In the genomic region with DNA sequence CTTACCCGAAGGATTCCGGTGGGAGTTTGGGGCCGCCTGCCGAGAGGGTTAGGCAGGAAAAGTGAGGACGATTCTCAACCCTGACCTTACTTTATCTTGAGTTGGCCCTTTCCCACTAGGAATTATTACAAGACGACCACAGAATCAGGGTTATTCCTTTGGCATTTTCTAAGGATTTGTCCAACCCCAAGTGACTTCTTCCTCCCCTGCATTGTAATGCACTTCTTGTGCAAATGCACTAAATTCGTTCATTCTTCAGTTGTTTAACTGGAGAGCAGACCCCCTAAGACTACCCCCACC, we compare ENCODE assay signal across 1 cellular context.
TF ChIP-seq lines count a peak whose summit lies in the region.

No MANE protein-coding gene starts in this region.

TF ChIP-seq in K562, 482 proteins besides CTCF, POLR2A, EP300 and RAD21 (continued from another document and continues in another):
- TF ChIP-seq ZNF217 (CRISPR knock-in tag; IDR thresholded peaks at IDR 0.05) (no peak), LEF1 (IDR thresholded peaks at IDR 0.05) (no peak), FOXJ3 (CRISPR knock-in tag; IDR thresholded peaks at IDR 0.05) (no peak), HNRNPL (IDR thresholded peaks at IDR 0.05; ENCODE audit: low read depth, low read length) (no peak), ARHGAP35 (IDR thresholded peaks at IDR 0.05; ENCODE audit: partially characterized antibody) (no peak), ZNF174 (CRISPR knock-in tag; IDR thresholded peaks at IDR 0.05) (0 out of 2 replicates have a peak, but pooled peaks have one; percentile 8), PHTF2 (CRISPR knock-in tag; IDR thresholded peaks at IDR 0.05) (no peak), CHD4 (IDR thresholded peaks at IDR 0.05; ENCODE audit: insufficient read depth, insufficient replicate concordance, low read depth, low read length, poor library complexity, severe bottlenecking) (peak; percentile 18), PRPF4 (IDR thresholded peaks at IDR 0.05; ENCODE audit: insufficient read depth, low read depth, low read length, poor library complexity, severe bottlenecking) (no peak), ZNF197 (CRISPR knock-in tag; IDR thresholded peaks at IDR 0.05; ENCODE audit: low read depth) (no peak), TGIF2 (CRISPR knock-in tag; IDR thresholded peaks at IDR 0.05) (no peak), TAF7 (tag; IDR thresholded peaks at IDR 0.05) (no peak), FOXK2 (conservative IDR thresholded peaks at IDR 0.05 in 1 of 2, IDR thresholded peaks at IDR 0.05 in 1 of 2; ENCODE audit: low read depth in 2 of 2) (no peak), ELF1 (tag; IDR thresholded peaks at IDR 0.05) (peak; percentile 46; the same call in 1 of the 2 replicates), ZNF316 (IDR thresholded peaks at IDR 0.05) (no peak), ZKSCAN1 (IDR thresholded peaks at IDR 0.05; ENCODE audit: low read depth, low read length) (no peak), SMARCB1 (IDR thresholded peaks at IDR 0.05; ENCODE audit: insufficient read length, low read depth) (no peak), CBFA2T3 (IDR thresholded peaks at IDR 0.05) (no peak), ZFP36 (IDR thresholded peaks at IDR 0.05; ENCODE audit: low read depth, low read length, partially characterized antibody) (no peak), SLC30A9 (CRISPR knock-in tag; IDR thresholded peaks at IDR 0.05) (no peak), MEF2A (IDR thresholded peaks at IDR 0.05; ENCODE audit: control insufficient read depth, low read depth, low read length) (no peak), SRSF7 (optimal IDR thresholded peaks at IDR 0.05; ENCODE audit: low read depth, low read length) (no peak), NEUROD1 (IDR thresholded peaks at IDR 0.05; ENCODE audit: borderline replicate concordance, low read depth, low read length, partially characterized antibody) (no peak), POLR3A (IDR thresholded peaks at IDR 0.05; ENCODE audit: borderline replicate concordance, extremely low read depth, insufficient read depth, insufficient read length) (no peak), BRCA1 (IDR thresholded peaks at IDR 0.05) (no peak), BRCA1 (CRISPR knock-in tag; IDR thresholded peaks at IDR 0.05) (no peak), TCFL5 (CRISPR knock-in tag; conservative IDR thresholded peaks at IDR 0.05) (no peak), NFE2L1 (tag; IDR thresholded peaks at IDR 0.05; ENCODE audit: borderline replicate concordance, low read depth) (no peak), ZBTB8A (IDR thresholded peaks at IDR 0.05; ENCODE audit: partially characterized antibody) (no peak), TEAD1 (CRISPR knock-in tag; IDR thresholded peaks at IDR 0.05) (no peak), CHD1 (IDR thresholded peaks at IDR 0.05; ENCODE audit: low read length) (peak; percentile 39), ZFX (CRISPR knock-in tag; IDR thresholded peaks at IDR 0.05) (no peak), TAF9B (IDR thresholded peaks at IDR 0.05; ENCODE audit: partially characterized antibody) (no peak), ZNF282 (CRISPR knock-in tag; IDR thresholded peaks at IDR 0.05) (no peak), BRD4 (IDR thresholded peaks at IDR 0.05) (0 out of 2 replicates have a peak, but pooled peaks have one; percentile 13), ETV5 (CRISPR knock-in tag; IDR thresholded peaks at IDR 0.05; ENCODE audit: low read depth) (no peak), ZNF239 (CRISPR knock-in tag; IDR thresholded peaks at IDR 0.05) (no peak), POU5F1 (IDR thresholded peaks at IDR 0.05; ENCODE audit: borderline replicate concordance, low read depth, low read length, partially characterized antibody) (no peak), HNRNPUL1 (IDR thresholded peaks at IDR 0.05; ENCODE audit: low read length) (no peak), HLTF (IDR thresholded peaks at IDR 0.05) (no peak), HDGF (IDR thresholded peaks at IDR 0.05) (no peak), PPARD (CRISPR knock-in tag; IDR thresholded peaks at IDR 0.05) (no peak)
- TF ChIP-seq, protein P1, sequence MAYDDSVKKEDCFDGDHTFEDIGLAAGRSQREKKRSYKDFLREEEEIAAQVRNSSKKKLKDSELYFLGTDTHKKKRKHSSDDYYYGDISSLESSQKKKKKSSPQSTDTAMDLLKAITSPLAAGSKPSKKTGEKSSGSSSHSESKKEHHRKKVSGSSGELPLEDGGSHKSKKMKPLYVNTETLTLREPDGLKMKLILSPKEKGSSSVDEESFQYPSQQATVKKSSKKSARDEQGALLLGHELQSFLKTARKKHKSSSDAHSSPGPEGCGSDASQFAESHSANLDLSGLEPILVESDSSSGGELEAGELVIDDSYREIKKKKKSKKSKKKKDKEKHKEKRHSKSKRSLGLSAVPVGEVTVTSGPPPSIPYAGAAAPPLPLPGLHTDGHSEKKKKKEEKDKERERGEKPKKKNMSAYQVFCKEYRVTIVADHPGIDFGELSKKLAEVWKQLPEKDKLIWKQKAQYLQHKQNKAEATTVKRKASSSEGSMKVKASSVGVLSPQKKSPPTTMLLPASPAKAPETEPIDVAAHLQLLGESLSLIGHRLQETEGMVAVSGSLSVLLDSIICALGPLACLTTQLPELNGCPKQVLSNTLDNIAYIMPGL (CRISPR knock-in tag; IDR thresholded peaks at IDR 0.05) = no peak
- TF ChIP-seq, protein P2, sequence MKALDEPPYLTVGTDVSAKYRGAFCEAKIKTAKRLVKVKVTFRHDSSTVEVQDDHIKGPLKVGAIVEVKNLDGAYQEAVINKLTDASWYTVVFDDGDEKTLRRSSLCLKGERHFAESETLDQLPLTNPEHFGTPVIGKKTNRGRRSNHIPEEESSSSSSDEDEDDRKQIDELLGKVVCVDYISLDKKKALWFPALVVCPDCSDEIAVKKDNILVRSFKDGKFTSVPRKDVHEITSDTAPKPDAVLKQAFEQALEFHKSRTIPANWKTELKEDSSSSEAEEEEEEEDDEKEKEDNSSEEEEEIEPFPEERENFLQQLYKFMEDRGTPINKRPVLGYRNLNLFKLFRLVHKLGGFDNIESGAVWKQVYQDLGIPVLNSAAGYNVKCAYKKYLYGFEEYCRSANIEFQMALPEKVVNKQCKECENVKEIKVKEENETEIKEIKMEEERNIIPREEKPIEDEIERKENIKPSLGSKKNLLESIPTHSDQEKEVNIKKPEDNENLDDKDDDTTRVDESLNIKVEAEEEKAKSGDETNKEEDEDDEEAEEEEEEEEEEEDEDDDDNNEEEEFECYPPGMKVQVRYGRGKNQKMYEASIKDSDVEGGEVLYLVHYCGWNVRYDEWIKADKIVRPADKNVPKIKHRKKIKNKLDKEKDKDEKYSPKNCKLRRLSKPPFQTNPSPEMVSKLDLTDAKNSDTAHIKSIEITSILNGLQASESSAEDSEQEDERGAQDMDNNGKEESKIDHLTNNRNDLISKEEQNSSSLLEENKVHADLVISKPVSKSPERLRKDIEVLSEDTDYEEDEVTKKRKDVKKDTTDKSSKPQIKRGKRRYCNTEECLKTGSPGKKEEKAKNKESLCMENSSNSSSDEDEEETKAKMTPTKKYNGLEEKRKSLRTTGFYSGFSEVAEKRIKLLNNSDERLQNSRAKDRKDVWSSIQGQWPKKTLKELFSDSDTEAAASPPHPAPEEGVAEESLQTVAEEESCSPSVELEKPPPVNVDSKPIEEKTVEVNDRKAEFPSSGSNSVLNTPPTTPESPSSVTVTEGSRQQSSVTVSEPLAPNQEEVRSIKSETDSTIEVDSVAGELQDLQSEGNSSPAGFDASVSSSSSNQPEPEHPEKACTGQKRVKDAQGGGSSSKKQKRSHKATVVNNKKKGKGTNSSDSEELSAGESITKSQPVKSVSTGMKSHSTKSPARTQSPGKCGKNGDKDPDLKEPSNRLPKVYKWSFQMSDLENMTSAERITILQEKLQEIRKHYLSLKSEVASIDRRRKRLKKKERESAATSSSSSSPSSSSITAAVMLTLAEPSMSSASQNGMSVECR (CRISPR knock-in tag; IDR thresholded peaks at IDR 0.05) = no peak
- TF ChIP-seq, protein P3, sequence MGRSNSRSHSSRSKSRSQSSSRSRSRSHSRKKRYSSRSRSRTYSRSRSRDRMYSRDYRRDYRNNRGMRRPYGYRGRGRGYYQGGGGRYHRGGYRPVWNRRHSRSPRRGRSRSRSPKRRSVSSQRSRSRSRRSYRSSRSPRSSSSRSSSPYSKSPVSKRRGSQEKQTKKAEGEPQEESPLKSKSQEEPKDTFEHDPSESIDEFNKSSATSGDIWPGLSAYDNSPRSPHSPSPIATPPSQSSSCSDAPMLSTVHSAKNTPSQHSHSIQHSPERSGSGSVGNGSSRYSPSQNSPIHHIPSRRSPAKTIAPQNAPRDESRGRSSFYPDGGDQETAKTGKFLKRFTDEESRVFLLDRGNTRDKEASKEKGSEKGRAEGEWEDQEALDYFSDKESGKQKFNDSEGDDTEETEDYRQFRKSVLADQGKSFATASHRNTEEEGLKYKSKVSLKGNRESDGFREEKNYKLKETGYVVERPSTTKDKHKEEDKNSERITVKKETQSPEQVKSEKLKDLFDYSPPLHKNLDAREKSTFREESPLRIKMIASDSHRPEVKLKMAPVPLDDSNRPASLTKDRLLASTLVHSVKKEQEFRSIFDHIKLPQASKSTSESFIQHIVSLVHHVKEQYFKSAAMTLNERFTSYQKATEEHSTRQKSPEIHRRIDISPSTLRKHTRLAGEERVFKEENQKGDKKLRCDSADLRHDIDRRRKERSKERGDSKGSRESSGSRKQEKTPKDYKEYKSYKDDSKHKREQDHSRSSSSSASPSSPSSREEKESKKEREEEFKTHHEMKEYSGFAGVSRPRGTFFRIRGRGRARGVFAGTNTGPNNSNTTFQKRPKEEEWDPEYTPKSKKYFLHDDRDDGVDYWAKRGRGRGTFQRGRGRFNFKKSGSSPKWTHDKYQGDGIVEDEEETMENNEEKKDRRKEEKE (IDR thresholded peaks at IDR 0.05; ENCODE audit: borderline replicate concordance in 1 of 2, control insufficient read depth in 1 of 2, low read depth in 2 of 2, low read length in 1 of 2) = no peak
- TF ChIP-seq, protein P4, sequence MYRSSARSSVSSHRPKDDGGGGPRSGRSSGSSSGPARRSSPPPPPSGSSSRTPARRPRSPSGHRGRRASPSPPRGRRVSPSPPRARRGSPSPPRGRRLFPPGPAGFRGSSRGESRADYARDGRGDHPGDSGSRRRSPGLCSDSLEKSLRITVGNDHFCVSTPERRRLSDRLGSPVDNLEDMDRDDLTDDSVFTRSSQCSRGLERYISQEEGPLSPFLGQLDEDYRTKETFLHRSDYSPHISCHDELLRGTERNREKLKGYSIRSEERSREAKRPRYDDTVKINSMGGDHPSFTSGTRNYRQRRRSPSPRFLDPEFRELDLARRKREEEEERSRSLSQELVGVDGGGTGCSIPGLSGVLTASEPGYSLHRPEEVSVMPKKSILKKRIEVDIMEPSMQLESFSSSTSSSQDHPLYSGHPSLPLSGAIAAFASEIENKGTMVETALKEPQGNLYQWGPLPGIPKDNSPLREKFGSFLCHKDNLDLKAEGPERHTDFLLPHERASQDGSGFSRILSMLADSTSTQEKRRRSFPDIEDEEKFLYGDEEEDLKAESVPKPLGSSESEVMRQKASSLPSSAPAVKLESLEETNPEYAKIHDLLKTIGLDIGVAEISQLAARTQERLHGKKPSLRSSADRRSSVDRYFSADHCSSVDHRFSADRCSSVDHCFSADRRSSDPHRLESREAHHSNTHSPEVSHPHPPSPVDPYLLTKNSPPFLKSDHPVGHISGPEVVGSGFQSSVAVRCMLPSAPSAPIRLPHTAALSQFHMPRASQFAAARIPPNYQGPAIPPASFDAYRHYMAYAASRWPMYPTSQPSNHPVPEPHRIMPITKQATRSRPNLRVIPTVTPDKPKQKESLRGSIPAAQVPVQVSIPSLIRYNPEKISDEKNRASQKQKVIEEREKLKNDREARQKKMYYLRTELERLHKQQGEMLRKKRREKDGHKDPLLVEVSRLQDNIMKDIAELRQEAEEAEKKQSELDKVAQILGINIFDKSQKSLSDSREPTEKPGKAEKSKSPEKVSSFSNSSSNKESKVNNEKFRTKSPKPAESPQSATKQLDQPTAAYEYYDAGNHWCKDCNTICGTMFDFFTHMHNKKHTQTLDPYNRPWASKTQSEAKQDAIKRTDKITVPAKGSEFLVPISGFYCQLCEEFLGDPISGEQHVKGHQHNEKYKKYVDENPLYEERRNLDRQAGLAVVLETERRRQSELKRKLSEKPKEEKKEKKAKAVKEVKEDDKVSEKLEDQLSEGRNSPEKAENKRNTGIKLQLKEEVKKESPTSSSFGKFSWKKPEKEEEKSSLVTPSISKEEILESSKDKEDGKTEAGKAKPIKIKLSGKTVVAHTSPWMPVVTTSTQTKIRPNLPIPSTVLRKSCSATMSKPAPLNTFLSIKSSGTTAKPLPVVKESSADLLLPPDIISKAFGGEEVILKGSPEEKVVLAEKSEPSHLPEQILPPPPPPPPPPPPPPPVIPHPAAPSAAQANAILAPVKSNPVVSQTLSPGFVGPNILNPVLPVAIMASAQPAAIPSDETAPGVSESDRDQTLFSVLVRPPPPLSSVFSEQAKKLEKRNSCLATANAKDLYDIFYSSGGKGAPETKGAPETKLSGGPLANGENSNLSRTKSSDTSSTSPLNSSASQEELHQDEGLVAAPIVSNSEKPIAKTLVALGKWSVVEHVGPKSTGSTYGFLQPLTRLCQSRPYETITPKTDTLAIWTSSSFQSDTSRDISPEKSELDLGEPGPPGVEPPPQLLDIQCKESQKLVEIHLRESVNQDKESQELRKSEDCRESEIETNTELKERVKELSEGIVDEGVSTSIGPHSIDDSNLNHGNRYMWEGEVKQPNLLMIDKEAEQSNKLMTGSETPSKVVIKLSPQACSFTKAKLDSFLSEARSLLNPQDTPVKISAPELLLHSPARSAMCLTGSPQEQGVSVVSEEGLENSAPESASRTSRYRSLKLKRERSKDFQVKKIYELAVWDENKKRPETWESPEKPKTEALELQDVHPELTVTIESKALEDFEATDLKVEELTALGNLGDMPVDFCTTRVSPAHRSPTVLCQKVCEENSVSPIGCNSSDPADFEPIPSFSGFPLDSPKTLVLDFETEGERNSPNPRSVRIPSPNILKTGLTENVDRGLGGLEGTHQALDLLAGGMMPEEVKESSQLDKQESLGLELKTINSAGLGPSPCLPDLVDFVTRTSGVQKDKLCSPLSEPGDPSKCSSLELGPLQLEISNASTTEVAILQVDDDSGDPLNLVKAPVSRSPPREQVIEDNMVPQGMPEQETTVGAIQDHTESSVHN (IDR thresholded peaks at IDR 0.05; ENCODE audit: borderline replicate concordance in 1 of 2, low read depth in 1 of 2) = no peak
- TF ChIP-seq, protein P5, sequence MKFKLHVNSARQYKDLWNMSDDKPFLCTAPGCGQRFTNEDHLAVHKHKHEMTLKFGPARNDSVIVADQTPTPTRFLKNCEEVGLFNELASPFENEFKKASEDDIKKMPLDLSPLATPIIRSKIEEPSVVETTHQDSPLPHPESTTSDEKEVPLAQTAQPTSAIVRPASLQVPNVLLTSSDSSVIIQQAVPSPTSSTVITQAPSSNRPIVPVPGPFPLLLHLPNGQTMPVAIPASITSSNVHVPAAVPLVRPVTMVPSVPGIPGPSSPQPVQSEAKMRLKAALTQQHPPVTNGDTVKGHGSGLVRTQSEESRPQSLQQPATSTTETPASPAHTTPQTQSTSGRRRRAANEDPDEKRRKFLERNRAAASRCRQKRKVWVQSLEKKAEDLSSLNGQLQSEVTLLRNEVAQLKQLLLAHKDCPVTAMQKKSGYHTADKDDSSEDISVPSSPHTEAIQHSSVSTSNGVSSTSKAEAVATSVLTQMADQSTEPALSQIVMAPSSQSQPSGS (CRISPR knock-in tag; IDR thresholded peaks at IDR 0.05) = no peak
- TF ChIP-seq, protein P6, sequence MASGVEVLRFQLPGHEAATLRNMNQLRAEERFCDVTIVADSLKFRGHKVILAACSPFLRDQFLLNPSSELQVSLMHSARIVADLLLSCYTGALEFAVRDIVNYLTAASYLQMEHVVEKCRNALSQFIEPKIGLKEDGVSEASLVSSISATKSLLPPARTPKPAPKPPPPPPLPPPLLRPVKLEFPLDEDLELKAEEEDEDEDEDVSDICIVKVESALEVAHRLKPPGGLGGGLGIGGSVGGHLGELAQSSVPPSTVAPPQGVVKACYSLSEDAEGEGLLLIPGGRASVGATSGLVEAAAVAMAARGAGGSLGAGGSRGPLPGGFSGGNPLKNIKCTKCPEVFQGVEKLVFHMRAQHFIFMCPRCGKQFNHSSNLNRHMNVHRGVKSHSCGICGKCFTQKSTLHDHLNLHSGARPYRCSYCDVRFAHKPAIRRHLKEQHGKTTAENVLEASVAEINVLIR (CRISPR knock-in tag; IDR thresholded peaks at IDR 0.05) = 0 out of 2 replicates have a peak, but pooled peaks have one; percentile 23
